ENCODE assay signal across 30 cellular contexts in genomic region chr11:124167852-124168251, GRCh38. TPM values are rescaled to one million over a fixed set of nuclear protein-coding genes. Genes with fewer than 3 reads are reported as not detected.
A peak's percentile ranks its signal among the peaks of the same experiment; 100 is the strongest.
DNase-seq lines count a peak whose midpoint lies in the region; ATAC-seq lines count a peak whose summit lies in the region.
"Had no signal": no experiment of that assay in that cellular context is flagged by ENCODE, and none has a peak within 500 bp of the region (broad histone marks: within the 10 kb centered on the region; RNA-seq: fewer than 3 reads in every experiment).

No MANE protein-coding gene starts in this region.

- no peaks in the 10 kb centered on the region for H3K9me3 Mint-ChIP-seq in activated T-helper 2 cell treated with anti-CD3 and anti-CD28 coated beads, Interferon-gamma antibody, Interleukin-2, Interleukin-4, amounts not matched to agents 10 μg/mL and 5 μg/mL and 100 μg/mL, durations not matched to agents 14 hours and 24 hours and 36 hours
- H3K9me3 Mint-ChIP-seq: activated CD4-positive, alpha-beta T cell treated with anti-CD3 and anti-CD28 coated beads, Interleukin-2, amount 10 ng/mL, durations not matched to agents 7 days and 5 days; CD4-positive, alpha-beta T cell; stimulated activated naive CD8-positive, alpha-beta T cell treated with anti-CD3 and anti-CD28 coated beads, Interleukin-15, amount 100 ng/mL, for 72 hours had no signal

- H3K9ac ChIP-seq in endocrine pancreas (ENCODE audit: control insufficient read depth, insufficient read depth, low read length), result no peak overlapping the region

- no peaks in the 10 kb centered on the region for H3K9me3 ChIP-seq in endocrine pancreas (ENCODE audit: control insufficient read depth, low read length)
- H3K9me3 ChIP-seq: HAP-1, SJSA1, thyroid gland had no signal

- no peaks in the 10 kb centered on the region for H3K4me1 Mint-ChIP-seq in activated T-helper 2 cell treated with anti-CD3 and anti-CD28 coated beads, Interferon-gamma antibody, Interleukin-2, Interleukin-4, amounts not matched to agents 10 μg/mL and 5 μg/mL and 100 μg/mL, durations not matched to agents 14 hours and 24 hours and 36 hours (ENCODE audit: low read depth)
- H3K4me1 Mint-ChIP-seq: activated CD4-positive, alpha-beta T cell treated with anti-CD3 and anti-CD28 coated beads, Interleukin-2, amount 10 ng/mL, durations not matched to agents 7 days and 5 days; stimulated activated naive CD8-positive, alpha-beta T cell treated with anti-CD3 and anti-CD28 coated beads, Interleukin-15, amount 100 ng/mL, for 72 hours had no signal

- ATAC-seq in HG03097 (IDR thresholded peaks at IDR 0.05; ENCODE audit: low FRiP score, unreplicated experiment), result no peak
- ATAC-seq: sciatic nerve; stimulated activated naive CD8-positive, alpha-beta T cell treated with anti-CD3 and anti-CD28 coated beads, Interleukin-15, amount 100 ng/mL, for 72 hours had no signal

- H3K4me3 Mint-ChIP-seq in activated T-helper 2 cell treated with anti-CD3 and anti-CD28 coated beads, Interferon-gamma antibody, Interleukin-2, Interleukin-4, amounts not matched to agents 10 μg/mL and 5 μg/mL and 100 μg/mL, durations not matched to agents 14 hours and 24 hours and 36 hours (ENCODE audit: low read depth), result no peak overlapping the region
- H3K4me3 Mint-ChIP-seq: activated CD4-positive, alpha-beta T cell treated with anti-CD3 and anti-CD28 coated beads, Interleukin-2, amount 10 ng/mL, durations not matched to agents 7 days and 5 days; activated naive CD8-positive, alpha-beta T cell; CD4-positive, alpha-beta T cell; stimulated activated naive CD8-positive, alpha-beta T cell treated with anti-CD3 and anti-CD28 coated beads, Interleukin-15, amount 100 ng/mL, for 72 hours had no signal

- H3K36me3 Mint-ChIP-seq in activated T-helper 2 cell treated with anti-CD3 and anti-CD28 coated beads, Interferon-gamma antibody, Interleukin-2, Interleukin-4, amounts not matched to agents 10 μg/mL and 5 μg/mL and 100 μg/mL, durations not matched to agents 14 hours and 24 hours and 36 hours (ENCODE audit: low read depth), result no peaks in the 10 kb centered on the region
- H3K36me3 Mint-ChIP-seq: activated naive CD8-positive, alpha-beta T cell had no signal

- intact Hi-C loops in activated T-helper 2 cell treated with anti-CD3 and anti-CD28 coated beads, Interferon-gamma antibody, Interleukin-2, Interleukin-4, amounts not matched to agents 10 μg/mL and 5 μg/mL and 100 μg/mL, durations not matched to agents 14 hours and 24 hours and 36 hours (cut with micrococcal nuclease), result no loop called here

- peaks cover 6% of the 10 kb centered on the region for H3K27me3 Mint-ChIP-seq in activated T-helper 2 cell treated with anti-CD3 and anti-CD28 coated beads, Interferon-gamma antibody, Interleukin-2, Interleukin-4, amounts not matched to agents 10 μg/mL and 5 μg/mL and 100 μg/mL, durations not matched to agents 14 hours and 24 hours and 36 hours (ENCODE audit: low read depth)

- no peaks in the 10 kb centered on the region for H3K36me3 ChIP-seq in endocrine pancreas (ENCODE audit: control insufficient read depth, insufficient read depth, low read length)
- H3K36me3 ChIP-seq: HAP-1, SJSA1, thyroid gland had no signal

- H3K27me3 ChIP-seq in endocrine pancreas (ENCODE audit: control insufficient read depth, insufficient read depth, low read length), result no peaks in the 10 kb centered on the region
- H3K27me3 ChIP-seq: SJSA1, thyroid gland had no signal

- peak overlapping the region; percentile 22 for H3K4me3 ChIP-seq in endocrine pancreas (ENCODE audit: control insufficient read depth, insufficient read depth, low read length)
- H3K4me3 ChIP-seq: coronary artery, HAP-1, SJSA1, thyroid gland had no signal

- DNase-seq in COLO668 (lab: John Stamatoyannopoulos, UW; ENCODE audit: unreplicated experiment) (peak; percentile 40), ELF-1 (ENCODE audit: low read depth, low spot score) (peak; percentile 9), NCI-H748 (lab: John Stamatoyannopoulos, UW; ENCODE audit: unreplicated experiment) (peak; percentile 93), NOMO-1 treated with dmso at 0.1 percent for 144 hours (lab: John Stamatoyannopoulos, UW; ENCODE audit: unreplicated experiment) (no peak), superior temporal gyrus (ENCODE audit: extremely low spot score) (no peak)
- DNase-seq in activated T-helper 2 cell treated with anti-CD3 and anti-CD28 coated beads, Interferon-gamma antibody, Interleukin-2, Interleukin-4, amounts not matched to agents 10 μg/mL and 5 μg/mL and 100 μg/mL, durations not matched to agents 14 hours and 24 hours and 36 hours (ENCODE audit: low spot score), result no peak
- DNase-seq: activated CD4-positive, alpha-beta T cell treated with anti-CD3 and anti-CD28 coated beads, Interleukin-2, amount 10 ng/mL, durations not matched to agents 7 days and 5 days; activated effector memory CD4-positive, alpha-beta T cell treated with Interleukin-2 at 50 U/mL for 16 hours; CD4-positive, alpha-beta T cell; effector memory CD4-positive, alpha-beta T cell; erythroblast; KG1; NCI-H1092 treated with DMSO at 0.1 percent for 48 hours; NCI-H524; RPMI8226; stimulated activated CD4-positive, alpha-beta T cell treated with anti-CD3 and anti-CD28 coated beads, Interleukin-2, amount 100 ng/mL, for 48 hours; stimulated activated naive CD8-positive, alpha-beta T cell treated with anti-CD3 and anti-CD28 coated beads, Interleukin-15, amount 100 ng/mL, for 72 hours; thyroid gland had no signal

- H3K27ac Mint-ChIP-seq in activated T-helper 2 cell treated with anti-CD3 and anti-CD28 coated beads, Interferon-gamma antibody, Interleukin-2, Interleukin-4, amounts not matched to agents 10 μg/mL and 5 μg/mL and 100 μg/mL, durations not matched to agents 14 hours and 24 hours and 36 hours, result no peak overlapping the region
- H3K27ac Mint-ChIP-seq: activated CD4-positive, alpha-beta T cell treated with anti-CD3 and anti-CD28 coated beads, Interleukin-2, amount 10 ng/mL, durations not matched to agents 7 days and 5 days; activated naive CD8-positive, alpha-beta T cell; CD4-positive, alpha-beta T cell; stimulated activated naive CD8-positive, alpha-beta T cell treated with anti-CD3 and anti-CD28 coated beads, Interleukin-15, amount 100 ng/mL, for 72 hours had no signal

- H3K4me1 ChIP-seq in endocrine pancreas (ENCODE audit: control insufficient read depth, insufficient read depth, low read length), result peaks cover 33% of the 10 kb centered on the region
- H3K4me1 ChIP-seq: HAP-1, SJSA1, thyroid gland had no signal

RNA-seq across cellular contexts. Expression of gene OR10D3, which starts 15.3 kb away (rescaled TPM):
- not detected in 2 replicates for total RNA-seq in activated T-helper 2 cell treated with anti-CD3 and anti-CD28 coated beads, Interferon-gamma antibody, Interleukin-2, Interleukin-4, amounts not matched to agents 10 μg/mL and 5 μg/mL and 100 μg/mL, durations not matched to agents 14 hours and 24 hours and 36 hours
- total RNA-seq: activated CD4-positive, alpha-beta T cell treated with anti-CD3 and anti-CD28 coated beads, Interleukin-2, amount 10 ng/mL, durations not matched to agents 7 days and 5 days; activated CD8-positive, alpha-beta memory T cell treated with anti-CD3 and anti-CD28 coated beads for 36 hours; CD4-positive, alpha-beta T cell; liver; MCF 10A; myocyte; posterior vena cava; sciatic nerve; SJSA1; thyroid gland had no signal

RNA-seq across cellular contexts. Expression of gene VWA5A, which starts 52.6 kb away (rescaled TPM):
- total RNA-seq in activated T-helper 2 cell treated with anti-CD3 and anti-CD28 coated beads, Interferon-gamma antibody, Interleukin-2, Interleukin-4, amounts not matched to agents 10 μg/mL and 5 μg/mL and 100 μg/mL, durations not matched to agents 14 hours and 24 hours and 36 hours, result 4.6 TPM in 2 replicates

Comparison
In these comparisons a context has a peak if more than half of its experiments do, and no peak if none do; other contexts are left out.
1. DNase-seq: peak in COLO668 (single experiment), ELF-1 (single experiment) and NCI-H748 (single experiment); none in activated T-helper 2 cell treated with anti-CD3 and anti-CD28 coated beads, Interferon-gamma antibody, Interleukin-2, Interleukin-4, amounts not matched to agents 10 μg/mL and 5 μg/mL and 100 μg/mL, durations not matched to agents 14 hours and 24 hours and 36 hours (single experiment), NOMO-1 treated with dmso at 0.1 percent for 144 hours (single experiment) and superior temporal gyrus (single experiment).